ENCODE assay signal across 18 cellular contexts in the genomic region with DNA sequence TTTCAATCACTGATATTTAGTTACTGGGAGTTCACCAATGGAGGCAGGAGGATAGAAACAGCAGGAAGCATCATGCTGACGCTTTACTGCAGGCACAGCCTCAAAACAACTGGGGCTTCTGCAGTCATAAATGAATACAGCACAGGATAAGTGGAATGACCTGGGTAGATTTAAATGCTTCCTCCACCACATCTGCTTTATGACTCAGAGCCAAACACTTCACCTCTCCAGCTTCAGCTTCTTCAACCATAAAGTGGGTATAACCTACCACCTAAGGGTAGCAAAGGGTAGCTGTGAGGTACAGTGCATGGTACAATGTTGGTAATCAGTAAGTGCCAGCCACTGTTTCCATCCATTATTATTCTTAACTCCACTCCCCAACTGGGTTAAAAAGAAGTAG. TPM values are rescaled to one million over a fixed set of nuclear protein-coding genes. Genes with fewer than 3 reads are reported as not detected.
A peak's percentile ranks its signal among the peaks of the same experiment; 100 is the strongest.
DNase-seq lines count a peak whose midpoint lies in the region; ATAC-seq and TF ChIP-seq lines count a peak whose summit lies in the region.
"Had no signal": no experiment of that assay in that cellular context is flagged by ENCODE, and none has a peak within 500 bp of the region (broad histone marks: within the 10 kb centered on the region; RNA-seq: fewer than 3 reads in every experiment).

No MANE protein-coding gene starts in this region.

- H3K4me2 ChIP-seq in Karpas-422 (ENCODE audit: low read depth, low read length, poor library complexity, severe bottlenecking) = no peak overlapping the region

- H3K9ac ChIP-seq in Karpas-422 (ENCODE audit: low read length) = no peak overlapping the region

- no peaks in the 10 kb centered on the region for H4K20me1 ChIP-seq in Karpas-422 (ENCODE audit: insufficient read depth, low read depth, low read length)

- H3K27ac ChIP-seq in adrenal gland (no peak overlapping the region), Karpas-422 (ENCODE audit: low read length) (no peak overlapping the region)
- H3K27ac ChIP-seq: 22Rv1, gastroesophageal sphincter, spleen had no signal

- 65 to 89% (median 79%) methylated on average over 1 of the region's 1 CpG for WGBS in adrenal gland, 4 donors

- no peak for TF ChIP-seq POLR2A in adrenal gland (IDR thresholded peaks at IDR 0.05)

- H3K9me3 ChIP-seq in adrenal gland (replicated peaks in 1 of 3) (no peaks in the 10 kb centered on the region), Karpas-422 (ENCODE audit: low read length) (no peaks in the 10 kb centered on the region)
- H3K9me3 ChIP-seq: gastroesophageal sphincter, spleen had no signal

- no peaks in the 10 kb centered on the region for H3K4me1 ChIP-seq in adrenal gland (replicated peaks in 1 of 2)
- no peaks in the 10 kb centered on the region for H3K4me1 ChIP-seq in Karpas-422 (ENCODE audit: low read length)
- H3K4me1 ChIP-seq: gastroesophageal sphincter, spleen had no signal

- H2AFZ ChIP-seq in Karpas-422 (ENCODE audit: low read length) = no peak overlapping the region

- H3K36me3 ChIP-seq in adrenal gland (replicated peaks in 1 of 2) (no peaks in the 10 kb centered on the region), Karpas-422 (ENCODE audit: insufficient read depth, low read length) (no peaks in the 10 kb centered on the region)
- H3K36me3 ChIP-seq: gastroesophageal sphincter, spleen had no signal

- H3K9me2 ChIP-seq in Karpas-422 (replicated peaks; ENCODE audit: insufficient read depth, low read length) = no peaks in the 10 kb centered on the region

- peak; percentile 49 for DNase-seq in DMS153 (lab: John Stamatoyannopoulos, UW)
- no peak for DNase-seq in DMS153 treated with DMSO at 0.1 percent for 48 hours (lab: John Stamatoyannopoulos, UW; ENCODE audit: unreplicated experiment)
- peak; percentile 34 for DNase-seq in NCI-H510A (lab: John Stamatoyannopoulos, UW)
- peak; percentile 64 for DNase-seq in choroid plexus epithelial cell (ENCODE audit: low read depth)
- peak; percentile 18 for DNase-seq in smooth muscle cell of the brain vasculature (ENCODE audit: low read depth, low spot score)
- DNase-seq in adrenal gland = no peak
- DNase-seq in Karpas-422 = no peak
- DNase-seq: activated CD8-positive, alpha-beta T cell treated with anti-CD3 and anti-CD28 coated beads, Interleukin-2, amount 10 ng/mL, durations not matched to agents 7 days and 5 days; cerebellar nuclear complex; NCI-H2081 treated with DMSO at 0.1 percent for 48 hours; nephron progenitor cell; spleen; stimulated activated naive CD4-positive, alpha-beta T cell treated with Interleukin-2 at 50 U/mL for 16 hours had no signal

- intact Hi-C loops in adrenal gland (cut with DNase I) = no loop called here

- no peaks in the 10 kb centered on the region for H3K79me2 ChIP-seq in Karpas-422 (ENCODE audit: low read length)

- ATAC-seq in HG03095 (IDR thresholded peaks at IDR 0.05; ENCODE audit: unreplicated experiment) = no peak
- ATAC-seq: activated CD8-positive, alpha-beta T cell treated with anti-CD3 and anti-CD28 coated beads, Interleukin-2, amount 10 ng/mL, durations not matched to agents 7 days and 5 days; gastroesophageal sphincter; WTC11 had no signal

- H3K27me3 ChIP-seq in adrenal gland (no peaks in the 10 kb centered on the region), Karpas-422 (ENCODE audit: low read length) (no peaks in the 10 kb centered on the region)
- H3K27me3 ChIP-seq: gastroesophageal sphincter had no signal

- no peak overlapping the region for H3K4me3 ChIP-seq in choroid plexus epithelial cell (ENCODE audit: low read depth, low read length)
- H3K4me3 ChIP-seq in adrenal gland = no peak overlapping the region
- H3K4me3 ChIP-seq in Karpas-422 (ENCODE audit: low read length) = no peak overlapping the region
- H3K4me3 ChIP-seq: gastroesophageal sphincter, spleen had no signal

- no peak for TF ChIP-seq CTCF in choroid plexus epithelial cell (conservative IDR thresholded peaks at IDR 0.05; ENCODE audit: low read depth, low read length)
- no peak for TF ChIP-seq CTCF in adrenal gland (IDR thresholded peaks at IDR 0.05)

RNA-seq across cellular contexts. Expression of gene RASEF, which starts 28.4 kb away (rescaled TPM):
- 1 to 10 TPM in 1 of 8 donors, under 1 TPM in 7; 0.06 to 1.1 (median 0.24) TPM for total RNA-seq in adrenal gland
- 1 to 10 TPM in 1 of 3 donors, under 1 TPM in 2; 0.30 to 1.1 (median 0.56) TPM for polyA plus RNA-seq in adrenal gland
- total RNA-seq in Karpas-422 (2014; rRNA removed; shearing (Covaris generic); ENCODE audit: low replicate concordance) = 0.04 and 0.15 TPM in 2 replicates
- total RNA-seq: activated CD8-positive, alpha-beta T cell treated with anti-CD3 and anti-CD28 coated beads, Interleukin-2, amount 10 ng/mL, durations not matched to agents 7 days and 5 days; T-helper 1 cell treated with Interleukin-12 subunit alpha and Interleukin-12 subunit beta and Interleukin-4 antibody, amounts not matched to agents 30 ng/mL and 1 ng/mL, for 36 hours had no signal

Comparison
In these comparisons a context has a peak if more than half of its experiments do, and no peak if none do; other contexts are left out.
1. DNase-seq: peak in DMS153 (single experiment), NCI-H510A (single experiment), choroid plexus epithelial cell (single experiment) and smooth muscle cell of the brain vasculature (single experiment); none in DMS153 treated with DMSO at 0.1 percent for 48 hours (single experiment), adrenal gland (0 of 7) and Karpas-422 (single experiment).